Comparison of ENCODE assay signal across 11 cellular contexts in the genomic region with DNA sequence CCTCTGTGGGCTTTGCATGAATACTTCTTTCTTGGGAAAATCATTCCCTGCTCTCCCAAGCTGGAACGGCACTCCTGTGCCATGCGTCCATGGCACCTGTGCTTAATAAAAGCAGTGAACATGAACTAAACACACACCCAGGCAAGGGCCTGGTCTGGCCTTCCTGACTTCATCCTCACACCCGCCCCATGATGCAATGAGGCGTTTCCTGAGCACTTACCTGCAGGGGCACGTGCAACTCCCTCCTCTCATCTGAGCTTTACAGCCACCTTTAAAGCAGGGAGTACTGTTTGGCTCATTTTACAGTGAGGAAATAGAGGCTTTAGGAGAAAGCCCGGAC.
A peak's percentile ranks its signal among the peaks of the same experiment; 100 is the strongest.
DNase-seq lines count a peak whose midpoint lies in the region; ATAC-seq, FAIRE-seq and TF ChIP-seq lines count a peak whose summit lies in the region.
"Had no signal": no experiment of that assay in that cellular context is flagged by ENCODE, and none has a peak within 500 bp of the region (broad histone marks: within the 10 kb centered on the region; RNA-seq: fewer than 3 reads in every experiment).

No MANE protein-coding gene starts in this region.

- H3K9me3 Mint-ChIP-seq in activated T-cell treated with anti-CD3 and anti-CD28 coated beads, Interleukin-2, amount 50 U/mL, for 24 hours, result no peaks in the 10 kb centered on the region
- no peaks in the 10 kb centered on the region for H3K9me3 Mint-ChIP-seq in stimulated activated naive CD8-positive, alpha-beta T cell treated with anti-CD3 and anti-CD28 coated beads, Interleukin-15, amount 100 ng/mL, for 72 hours

- H3K4me3 ChIP-seq in SJCRH30 (peak overlapping the region; percentile 23), keratinocyte (ENCODE audit: control insufficient read depth in 2 of 3, extremely low read depth in 1 of 3, insufficient read depth in 2 of 3, low read depth in 1 of 3, low read length in 3 of 3) (no peak overlapping the region), psoas muscle (no peak overlapping the region)
- H3K4me3 ChIP-seq: HAP-1 had no signal

- H4K20me1 ChIP-seq in keratinocyte (ENCODE audit: control insufficient read depth, extremely low read depth, insufficient read depth, low read length), result no peaks in the 10 kb centered on the region

- peak overlapping the region; percentile 59 for H3K4me2 ChIP-seq in keratinocyte (ENCODE audit: control insufficient read depth, extremely low read depth, insufficient read depth, low read depth, low read length)

- no peaks in the 10 kb centered on the region for H3K9me1 ChIP-seq in keratinocyte (ENCODE audit: control insufficient read depth, extremely low read depth, insufficient read depth, low read length)

- intact Hi-C loops in psoas muscle (cut with DNase I), result no loop called here

- no peak overlapping the region for H2AFZ ChIP-seq in keratinocyte (ENCODE audit: control insufficient read depth, low read length)

- H3K9ac ChIP-seq in keratinocyte (ENCODE audit: control insufficient read depth, extremely low read depth, insufficient read depth, low read length), result peak overlapping the region; percentile 10

- H3K27me3 Mint-ChIP-seq in activated T-cell treated with anti-CD3 and anti-CD28 coated beads, Interleukin-2, amount 50 U/mL, for 24 hours, result no peaks in the 10 kb centered on the region
- no peaks in the 10 kb centered on the region for H3K27me3 Mint-ChIP-seq in stimulated activated naive CD8-positive, alpha-beta T cell treated with anti-CD3 and anti-CD28 coated beads, Interleukin-15, amount 100 ng/mL, for 72 hours

- H3K4me1 ChIP-seq in SJCRH30 (peaks cover 36% of the 10 kb centered on the region), keratinocyte (ENCODE audit: control insufficient read depth, extremely low read depth, insufficient read depth, low read length) (peaks cover 15% of the 10 kb centered on the region), psoas muscle (no peaks in the 10 kb centered on the region)
- H3K4me1 ChIP-seq: HAP-1 had no signal

- no peaks in the 10 kb centered on the region for H3K79me2 ChIP-seq in keratinocyte (ENCODE audit: control insufficient read depth, insufficient read depth, low read length)

- H3K27me3 ChIP-seq in SJCRH30, result no peaks in the 10 kb centered on the region
- H3K27me3 ChIP-seq in keratinocyte (ENCODE audit: control insufficient read depth, extremely low read depth, insufficient read depth, low read length), result no peaks in the 10 kb centered on the region
- no peaks in the 10 kb centered on the region for H3K27me3 ChIP-seq in psoas muscle (ENCODE audit: insufficient read depth in 3 of 3, low read length in 2 of 3)

- no peak for DNase-seq in activated T-cell treated with anti-CD3 and anti-CD28 coated beads, Interleukin-2, amount 50 U/mL, for 24 hours
- DNase-seq in activated T-cell treated with anti-CD3 and anti-CD28 coated beads, Interleukin-2, amount 50 U/mL, for 1 hour, result no peak
- DNase-seq in SJCRH30, result no peak
- DNase-seq in keratinocyte (ENCODE audit: low read depth, low spot score), result no peak
- no peak for DNase-seq in stimulated activated naive CD8-positive, alpha-beta T cell treated with anti-CD3 and anti-CD28 coated beads, Interleukin-15, amount 100 ng/mL, for 72 hours
- DNase-seq in psoas muscle, result no peak
- DNase-seq in central memory CD4-positive, alpha-beta T cell, result no peak
- DNase-seq in retina, result no peak
- DNase-seq: stimulated activated CD4-positive, alpha-beta T cell treated with anti-CD3 and anti-CD28 coated beads, Interleukin-2, amount 100 ng/mL, for 24 hours; SW 1271 had no signal

- H3K27ac ChIP-seq in SJCRH30 (peak overlapping the region; percentile 69), keratinocyte (ENCODE audit: control insufficient read depth, insufficient read depth, low read length) (no peak overlapping the region), psoas muscle (no peak overlapping the region)

- peak; percentile 23 for FAIRE-seq in keratinocyte (lab: Jason Lieb, UNC)

- H3K9me3 ChIP-seq in SJCRH30 (replicated peaks) (no peaks in the 10 kb centered on the region), keratinocyte (ENCODE audit: control insufficient read depth, low read depth, low read length) (no peaks in the 10 kb centered on the region), psoas muscle (no peaks in the 10 kb centered on the region)
- H3K9me3 ChIP-seq: HAP-1 had no signal

- 68 to 80% (median 77%) methylated on average over 6 of the region's 6 CpGs for WGBS in psoas muscle, 3 donors

- peaks cover 74% of the 10 kb centered on the region for H3K4me1 Mint-ChIP-seq in activated T-cell treated with anti-CD3 and anti-CD28 coated beads, Interleukin-2, amount 50 U/mL, for 24 hours (ENCODE audit: low read depth)
- peaks cover 77% of the 10 kb centered on the region for H3K4me1 Mint-ChIP-seq in stimulated activated naive CD8-positive, alpha-beta T cell treated with anti-CD3 and anti-CD28 coated beads, Interleukin-15, amount 100 ng/mL, for 72 hours

- H3K36me3 Mint-ChIP-seq in activated T-cell treated with anti-CD3 and anti-CD28 coated beads, Interleukin-2, amount 50 U/mL, for 24 hours (ENCODE audit: low read depth), result no peaks in the 10 kb centered on the region

- H3K36me3 ChIP-seq in SJCRH30 (no peaks in the 10 kb centered on the region), keratinocyte (ENCODE audit: control insufficient read depth in 2 of 2, extremely low read depth in 1 of 2, insufficient read depth in 2 of 2, low read length in 2 of 2) (no peaks in the 10 kb centered on the region), psoas muscle (ENCODE audit: insufficient read depth in 1 of 2, low read depth in 1 of 2) (no peaks in the 10 kb centered on the region)
- H3K36me3 ChIP-seq: HAP-1 had no signal

- no peak for ATAC-seq in stimulated activated naive CD8-positive, alpha-beta T cell treated with anti-CD3 and anti-CD28 coated beads, Interleukin-15, amount 100 ng/mL, for 72 hours
- no peak for ATAC-seq in psoas muscle

- no peak overlapping the region for H3K4me3 Mint-ChIP-seq in activated T-cell treated with anti-CD3 and anti-CD28 coated beads, Interleukin-2, amount 50 U/mL, for 24 hours
- H3K4me3 Mint-ChIP-seq in stimulated activated naive CD8-positive, alpha-beta T cell treated with anti-CD3 and anti-CD28 coated beads, Interleukin-15, amount 100 ng/mL, for 72 hours, result no peak overlapping the region

- dilution Hi-C loops in keratinocyte (cut with MboI; ENCODE audit: extremely low pct_ligation_motif_present, low sequenced_read_pairs), result no loop called here

- H3K27ac Mint-ChIP-seq in activated T-cell treated with anti-CD3 and anti-CD28 coated beads, Interleukin-2, amount 50 U/mL, for 24 hours, result peak overlapping the region; percentile 66
- H3K27ac Mint-ChIP-seq in stimulated activated naive CD8-positive, alpha-beta T cell treated with anti-CD3 and anti-CD28 coated beads, Interleukin-15, amount 100 ng/mL, for 72 hours, result peak overlapping the region; percentile 77 to 91

- TF ChIP-seq CTCF in keratinocyte (optimal IDR thresholded peaks at IDR 0.05 in 1 of 3, IDR thresholded peaks at IDR 0.05 in 1 of 3, conservative IDR thresholded peaks at IDR 0.05 in 1 of 3; ENCODE audit: extremely low read depth in 1 of 3, insufficient read depth in 2 of 3, low read length in 3 of 3), result no peak
- TF ChIP-seq CTCF in psoas muscle (IDR thresholded peaks at IDR 0.05), result no peak
